In genomic region chr6:69664551-69664950, GRCh38 we compare ENCODE assay signal across 27 cellular contexts.
"Had no signal": no experiment of that assay in that cellular context is flagged by ENCODE, and none has a peak within 500 bp of the region (broad histone marks: within the 10 kb centered on the region; RNA-seq: fewer than 3 reads in every experiment).

No MANE protein-coding gene starts in this region.

- FAIRE-seq: endometrium, islet of Langerhans, keratinocyte had no signal

- H3K4me3 ChIP-seq: colonic mucosa, esophagus squamous epithelium, gastrocnemius medialis, heart right ventricle, left lung, lower lobe of right lung, mucosa of descending colon had no signal

- H3K36me3 ChIP-seq: colonic mucosa, esophagus squamous epithelium, gastrocnemius medialis, heart right ventricle, left lung, lower lobe of right lung had no signal

- H3K36me3 Mint-ChIP-seq: mesothelial cell of epicardium had no signal

- H3K4me3 Mint-ChIP-seq: dendritic cell treated with granulocyte-macrophage colony-stimulating factor and Interleukin-4, amounts not matched to agents 40 ng/mL and 50 ng/mL, for 4 days; effector memory CD8-positive, alpha-beta T cell; endodermal cell; mesothelial cell of epicardium had no signal

- H3K9me3 ChIP-seq: colonic mucosa, esophagus squamous epithelium, gastrocnemius medialis, left lung, lower lobe of right lung, mucosa of descending colon had no signal

- H3K4me1 Mint-ChIP-seq: endodermal cell, mesothelial cell of epicardium had no signal

- H3K27ac ChIP-seq: colonic mucosa, epithelial cell of prostate, esophagus squamous epithelium, gastrocnemius medialis, heart right ventricle, left lung, lower lobe of right lung had no signal

- H3K27ac Mint-ChIP-seq: dendritic cell treated with granulocyte-macrophage colony-stimulating factor and Interleukin-4, amounts not matched to agents 40 ng/mL and 50 ng/mL, for 4 days; effector memory CD8-positive, alpha-beta T cell; endodermal cell; mesothelial cell of epicardium had no signal

- DNase-seq: colonic mucosa; cortex of kidney; effector CD8-positive, alpha-beta T cell; effector memory CD8-positive, alpha-beta T cell; endodermal cell; erythroblast; esophagus squamous epithelium; foreskin fibroblast; foreskin melanocyte; gastrocnemius medialis; glutamatergic neuron; head of caudate nucleus; heart right ventricle; hippocampal formation; left cardiac atrium; left lung; left ventricle myocardium superior; lower lobe of right lung; mesenchymal stem cell; mucosa of descending colon had no signal

- H3K4me1 ChIP-seq: colonic mucosa, esophagus squamous epithelium, gastrocnemius medialis, heart right ventricle, left lung, lower lobe of right lung had no signal

- H3K27me3 ChIP-seq: colonic mucosa, esophagus squamous epithelium, gastrocnemius medialis, heart right ventricle, left lung had no signal

- ATAC-seq: effector memory CD8-positive, alpha-beta T cell; esophagus mucosa; gastrocnemius medialis; heart right ventricle; left cardiac atrium; left lung; left ventricle myocardium superior; lower lobe of right lung; mucosa of descending colon had no signal
